ENCODE assay signal across 8 cellular contexts in the genomic region with DNA sequence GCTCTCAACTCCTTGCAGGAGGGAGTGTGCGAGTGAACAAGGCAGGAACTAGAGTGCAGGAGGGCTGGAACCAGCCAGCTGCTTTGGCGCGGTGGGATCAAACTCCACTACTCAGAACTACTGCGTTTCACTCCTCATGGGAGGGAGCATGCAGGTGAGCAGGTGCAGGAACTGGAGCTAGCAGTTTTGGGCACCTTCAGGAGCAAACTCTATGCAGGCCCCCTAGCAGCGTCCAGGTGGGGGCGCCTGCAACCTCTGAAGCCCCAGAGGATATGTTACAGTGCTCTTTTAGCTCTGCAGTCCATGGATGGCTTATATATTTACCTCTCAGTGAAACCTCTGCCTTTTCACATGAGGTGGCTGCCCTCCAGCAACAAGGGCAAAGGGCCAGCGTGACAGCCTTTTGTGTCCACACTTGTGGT.
DNase-seq lines count a peak whose midpoint lies in the region; ATAC-seq and TF ChIP-seq lines count a peak whose summit lies in the region.

No MANE protein-coding gene starts in this region.

- H3K9me2 ChIP-seq in MM.1S (replicated peaks; ENCODE audit: insufficient read depth, low read length) = no peaks in the 10 kb centered on the region

- in situ Hi-C loops in G401 (cut with HindIII; ENCODE audit: low sequenced_read_pairs) = no loop called here
- in situ Hi-C loops in astrocyte of the spinal cord (cut with HindIII; ENCODE audit: low sequenced_read_pairs) = no loop called here
- in situ Hi-C loops in KBM-7 (cut with MboI; ENCODE audit: low pct_unique_long_range_greater_than_20kb, low sequenced_read_pairs) = no loop called here

- ATAC-seq in HG03103 (IDR thresholded peaks at IDR 0.05; ENCODE audit: low read depth, unreplicated experiment) = peak; percentile 57
- peak; percentile 94 for ATAC-seq in left lung

- TF ChIP-seq CTCF in astrocyte of the spinal cord (IDR thresholded peaks at IDR 0.05; ENCODE audit: low read depth, low read length) (peak; percentile 6), left lung (IDR thresholded peaks at IDR 0.05) (peak in 1 of 2 donors; percentile 20), MM.1S (IDR thresholded peaks at IDR 0.05; ENCODE audit: low read length) (no peak)

- H3K9ac ChIP-seq in MM.1S (ENCODE audit: low read length) = no peak overlapping the region

- no peaks in the 10 kb centered on the region for H3F3A ChIP-seq in MM.1S (ENCODE audit: insufficient read depth, low read length)

- H3K36me3 ChIP-seq in left lung (no peaks in the 10 kb centered on the region), MM.1S (replicated peaks; ENCODE audit: insufficient read depth, low read length) (no peaks in the 10 kb centered on the region)

- H3K27me3 ChIP-seq in left lung = no peaks in the 10 kb centered on the region
- H3K27me3 ChIP-seq in MM.1S (replicated peaks; ENCODE audit: insufficient read depth, low read length) = no peaks in the 10 kb centered on the region

- no peaks in the 10 kb centered on the region for H3K9me3 ChIP-seq in left lung
- no peaks in the 10 kb centered on the region for H3K9me3 ChIP-seq in MM.1S (replicated peaks; ENCODE audit: insufficient read depth, low read length)

- intact Hi-C loops in left lung (cut with DNase I) = no loop called here

- no peaks in the 10 kb centered on the region for H3K79me2 ChIP-seq in MM.1S (ENCODE audit: low read length)

- H3K4me2 ChIP-seq in MM.1S (ENCODE audit: low read depth, low read length) = no peak overlapping the region

- no peak overlapping the region for H2AFZ ChIP-seq in MM.1S (ENCODE audit: low read length)

- peak; percentile 2 for DNase-seq in G401 (ENCODE audit: low spot score)
- no peak for DNase-seq in astrocyte of the spinal cord (ENCODE audit: low read depth, low spot score)
- DNase-seq in left lung = peak in 1 of 2 donors; percentile 32
- DNase-seq in NCI-H1930 (lab: John Stamatoyannopoulos, UW) = no peak
- DNase-seq in glomerular visceral epithelial cell (ENCODE audit: extremely low spot score) = no peak
- no peak for DNase-seq in MM.1S
- DNase-seq in KBM-7 = no peak

- H3K4me3 ChIP-seq in astrocyte of the spinal cord (ENCODE audit: low read depth, low read length) (no peak overlapping the region), left lung (no peak overlapping the region), MM.1S (ENCODE audit: low read length) (no peak overlapping the region)

- no peaks in the 10 kb centered on the region for H3K4me1 ChIP-seq in left lung
- no peaks in the 10 kb centered on the region for H3K4me1 ChIP-seq in MM.1S (ENCODE audit: low read length)

- H3K27ac ChIP-seq in left lung = no peak overlapping the region
- H3K27ac ChIP-seq in MM.1S (ENCODE audit: low read length) = no peak overlapping the region

- no peaks in the 10 kb centered on the region for H4K20me1 ChIP-seq in MM.1S (ENCODE audit: insufficient read depth, low read length)
